ENCODE assay signal across 10 cellular contexts in the genomic region with DNA sequence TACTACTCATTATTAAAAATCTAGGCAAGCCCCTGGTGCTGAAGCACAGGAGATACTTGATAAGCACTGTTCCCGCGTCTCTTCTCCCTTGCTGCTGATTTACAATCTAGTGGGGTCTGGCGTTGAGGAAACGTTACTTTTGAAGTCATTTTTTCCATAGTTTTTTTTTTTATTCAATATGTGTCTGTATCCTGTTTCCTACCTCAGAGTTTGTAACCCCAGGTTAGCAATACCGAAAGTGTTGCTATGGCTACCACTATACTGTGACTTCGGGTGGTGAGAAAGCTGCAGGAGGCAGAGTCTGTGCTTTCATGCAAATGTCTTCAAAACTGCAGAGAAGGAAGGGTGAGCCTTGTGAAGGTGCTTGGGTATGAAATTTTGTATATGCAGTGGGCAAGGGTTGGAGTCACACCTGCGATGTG.
DNase-seq lines count a peak whose midpoint lies in the region; ATAC-seq, FAIRE-seq and TF ChIP-seq lines count a peak whose summit lies in the region.
"Had no signal": no experiment of that assay in that cellular context is flagged by ENCODE, and none has a peak within 500 bp of the region (broad histone marks: within the 10 kb centered on the region; RNA-seq: fewer than 3 reads in every experiment).

No MANE protein-coding gene starts in this region.

- H3K4me3 Mint-ChIP-seq in activated T-helper 17 cell treated with anti-CD3 and anti-CD28 coated beads, Interleukin-2, amount 50 U/mL, for 72 hours = peak overlapping the region; percentile 13
- H3K4me3 Mint-ChIP-seq: dendritic cell treated with granulocyte-macrophage colony-stimulating factor and Interleukin-4, amounts not matched to agents 40 ng/mL and 50 ng/mL, for 4 days had no signal

- H3K9me3 Mint-ChIP-seq in activated T-helper 17 cell treated with anti-CD3 and anti-CD28 coated beads, Interleukin-2, amount 50 U/mL, for 72 hours = no peaks in the 10 kb centered on the region
- H3K9me3 Mint-ChIP-seq: dendritic cell treated with granulocyte-macrophage colony-stimulating factor and Interleukin-4, amounts not matched to agents 40 ng/mL and 50 ng/mL, for 4 days had no signal

- FAIRE-seq in GM18507 (lab: Jason Lieb, UNC) = peak; percentile 91
- FAIRE-seq in urothelium cell line (lab: Jason Lieb, UNC) = no peak
- FAIRE-seq: islet of Langerhans had no signal

- H3K4me1 ChIP-seq in lower lobe of right lung = no peaks in the 10 kb centered on the region

- no peaks in the 10 kb centered on the region for H3K36me3 ChIP-seq in lower lobe of right lung

- peak overlapping the region; percentile 84 for H3K27ac Mint-ChIP-seq in activated T-helper 17 cell treated with anti-CD3 and anti-CD28 coated beads, Interleukin-2, amount 50 U/mL, for 72 hours
- H3K27ac Mint-ChIP-seq: dendritic cell treated with granulocyte-macrophage colony-stimulating factor and Interleukin-4, amounts not matched to agents 40 ng/mL and 50 ng/mL, for 4 days had no signal

- no peak for TF ChIP-seq CTCF in lower lobe of right lung (IDR thresholded peaks at IDR 0.05)

- no peaks in the 10 kb centered on the region for H3K27me3 Mint-ChIP-seq in activated T-helper 17 cell treated with anti-CD3 and anti-CD28 coated beads, Interleukin-2, amount 50 U/mL, for 72 hours
- H3K27me3 Mint-ChIP-seq: dendritic cell treated with granulocyte-macrophage colony-stimulating factor and Interleukin-4, amounts not matched to agents 40 ng/mL and 50 ng/mL, for 4 days had no signal

- DNase-seq in GM18507 (ENCODE audit: extremely low spot score, insufficient read length, low read depth) (peak; percentile 58), kidney glomerular epithelial cell (lab: John Stamatoyannopoulos, UW) (no peak), urothelium cell line (ENCODE audit: low spot score) (no peak), lower lobe of right lung (no peak), cortex of kidney (lab: John Stamatoyannopoulos, UW) (no peak)

- no peak overlapping the region for H3K27ac ChIP-seq in lower lobe of right lung

- peak; percentile 98 for ATAC-seq in GM19455 (IDR thresholded peaks at IDR 0.05; ENCODE audit: unreplicated experiment)
- ATAC-seq in HG03097 (IDR thresholded peaks at IDR 0.05; ENCODE audit: low FRiP score, unreplicated experiment) = peak; percentile 97
- peak; percentile 91 for ATAC-seq in activated T-helper 17 cell treated with anti-CD3 and anti-CD28 coated beads, Interleukin-2, amount 50 U/mL, for 72 hours (replicated peaks)
- no peak for ATAC-seq in lower lobe of right lung

- no peak overlapping the region for H3K4me3 ChIP-seq in lower lobe of right lung

- no peaks in the 10 kb centered on the region for H3K9me3 ChIP-seq in lower lobe of right lung

- H3K4me1 Mint-ChIP-seq in activated T-helper 17 cell treated with anti-CD3 and anti-CD28 coated beads, Interleukin-2, amount 50 U/mL, for 72 hours = peaks cover 4% of the 10 kb centered on the region

- no peaks in the 10 kb centered on the region for H3K36me3 Mint-ChIP-seq in activated T-helper 17 cell treated with anti-CD3 and anti-CD28 coated beads, Interleukin-2, amount 50 U/mL, for 72 hours (ENCODE audit: low read depth)

- no peaks in the 10 kb centered on the region for H3K27me3 ChIP-seq in lower lobe of right lung (ENCODE audit: low read depth)

- intact Hi-C loops in lower lobe of right lung (cut with DNase I) = no loop called here

Comparison
In these comparisons a context has a peak if more than half of its experiments do, and no peak if none do; other contexts are left out.
1. ATAC-seq: peak in GM19455 (single experiment), HG03097 (single experiment) and activated T-helper 17 cell treated with anti-CD3 and anti-CD28 coated beads, Interleukin-2, amount 50 U/mL, for 72 hours (single experiment); none in lower lobe of right lung (0 of 2).